22 cellular contexts compared by ENCODE assay signal in the genomic region with DNA sequence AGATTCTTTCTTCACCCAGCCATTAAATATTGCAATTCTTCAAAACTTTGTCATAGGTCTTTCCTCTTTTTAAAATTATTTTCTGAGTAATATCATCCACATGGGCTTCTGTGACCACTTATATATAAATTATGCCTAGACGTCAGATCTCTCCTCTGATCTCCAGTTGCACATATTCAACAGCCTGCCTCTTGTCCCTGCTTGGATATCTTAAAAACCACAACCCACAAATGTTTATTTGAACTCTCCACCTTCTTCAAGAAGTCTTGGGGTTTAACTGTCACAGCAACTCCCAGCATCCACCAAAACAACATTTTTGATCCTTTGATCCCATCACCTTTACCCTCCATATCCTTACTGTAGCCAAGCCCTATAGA.
DNase-seq lines count a peak whose midpoint lies in the region; ATAC-seq and TF ChIP-seq lines count a peak whose summit lies in the region.
"Had no signal": no experiment of that assay in that cellular context is flagged by ENCODE, and none has a peak within 500 bp of the region (broad histone marks: within the 10 kb centered on the region; RNA-seq: fewer than 3 reads in every experiment).

No MANE protein-coding gene starts in this region.

- no peaks in the 10 kb centered on the region for H3K27me3 Mint-ChIP-seq in MCF 10A (ENCODE audit: insufficient read depth, unreplicated experiment)
- H3K27me3 Mint-ChIP-seq: activated CD4-positive, alpha-beta T cell treated with anti-CD3 and anti-CD28 coated beads for 36 hours; CD4-positive, CD25-positive, alpha-beta regulatory T cell; memory B cell; stimulated activated naive B cell treated with anti-CD40 and anti-IgM and Interleukin-4, amounts not matched to agents 10 μg/mL and 1 μg/mL and 100 μg/mL, for 72 hours had no signal

- H3K9me3 ChIP-seq in mammary epithelial cell (replicated peaks; ENCODE audit: insufficient read depth, low read length), result no peaks in the 10 kb centered on the region
- H3K9me3 ChIP-seq in RWPE2 (ENCODE audit: severe bottlenecking), result no peaks in the 10 kb centered on the region
- no peaks in the 10 kb centered on the region for H3K9me3 ChIP-seq in adrenal gland (replicated peaks in 1 of 3)
- H3K9me3 ChIP-seq: breast epithelium had no signal

- dilution Hi-C loops in mammary epithelial cell (cut with HindIII; ENCODE audit: low sequenced_read_pairs), result loop anchor here (5.0 kb wide), 1 partner anchor 47 kb away; no protein-coding TSS in a partner anchor

- intact Hi-C loops in mammary epithelial cell (cut with micrococcal nuclease), result no loop called here
- intact Hi-C loops in MCF 10A (cut with micrococcal nuclease), result no loop called here
- intact Hi-C loops in adrenal gland (cut with DNase I), result no loop called here

- peaks cover 26% of the 10 kb centered on the region for H3K4me1 ChIP-seq in mammary epithelial cell (ENCODE audit: insufficient read depth, low read length)
- peaks cover 20% of the 10 kb centered on the region for H3K4me1 ChIP-seq in RWPE2 (ENCODE audit: insufficient read depth, poor library complexity, severe bottlenecking)
- no peaks in the 10 kb centered on the region for H3K4me1 ChIP-seq in adrenal gland (replicated peaks in 1 of 2)
- H3K4me1 ChIP-seq: breast epithelium, esophagus muscularis mucosa, heart left ventricle had no signal

- CTCF ChIA-PET in mammary epithelial cell (lab: Charles Lee; ENCODE audit: low non-redundant PET) (no interaction called here), MCF 10A (lab: Yijun Ruan, JAX) (no interaction called here)

- H3K79me2 ChIP-seq in mammary epithelial cell (ENCODE audit: insufficient read depth, low read length), result no peaks in the 10 kb centered on the region

- no peaks in the 10 kb centered on the region for H3K36me3 ChIP-seq in mammary epithelial cell (ENCODE audit: insufficient read depth, low read length)
- H3K36me3 ChIP-seq in RWPE2 (ENCODE audit: low read depth), result no peaks in the 10 kb centered on the region
- H3K36me3 ChIP-seq in adrenal gland (replicated peaks in 1 of 2), result no peaks in the 10 kb centered on the region
- H3K36me3 ChIP-seq: breast epithelium, esophagus muscularis mucosa, heart left ventricle had no signal

- no peak for ATAC-seq in RWPE2 (ENCODE audit: low read depth)
- ATAC-seq in HG03280 (IDR thresholded peaks at IDR 0.05; ENCODE audit: unreplicated experiment), result no peak
- ATAC-seq: activated CD4-positive, alpha-beta T cell treated with anti-CD3 and anti-CD28 coated beads for 36 hours; heart left ventricle; stimulated activated naive B cell treated with anti-CD40 and anti-IgM and Interleukin-4, amounts not matched to agents 10 μg/mL and 1 μg/mL and 100 μg/mL, for 72 hours had no signal

- TF ChIP-seq CTCF in mammary epithelial cell (conservative IDR thresholded peaks at IDR 0.05 in 1 of 2, IDR thresholded peaks at IDR 0.05 in 1 of 2; ENCODE audit: extremely low read depth in 1 of 2, insufficient read depth in 1 of 2, low read depth in 1 of 2, low read length in 2 of 2) (no peak), MCF 10A (IDR thresholded peaks at IDR 0.05; ENCODE audit: unreplicated experiment) (no peak), RWPE2 (IDR thresholded peaks at IDR 0.05; ENCODE audit: poor library complexity, severe bottlenecking) (no peak), fibroblast of mammary gland (conservative IDR thresholded peaks at IDR 0.05; ENCODE audit: control insufficient read depth, insufficient read depth, low read depth, low read length) (no peak), adrenal gland (IDR thresholded peaks at IDR 0.05) (no peak)

- H3K36me3 Mint-ChIP-seq in MCF 10A (ENCODE audit: insufficient read depth, unreplicated experiment), result no peaks in the 10 kb centered on the region
- H3K36me3 Mint-ChIP-seq: CD4-positive, CD25-positive, alpha-beta regulatory T cell; memory B cell; stimulated activated naive B cell treated with anti-CD40 and anti-IgM and Interleukin-4, amounts not matched to agents 10 μg/mL and 1 μg/mL and 100 μg/mL, for 72 hours had no signal

- WGBS in mammary epithelial cell (ENCODE audit: low coverage, missing lambda C conversion rate), result 0% methylated on average over 1 of the region's 1 CpG
- WGBS in adrenal gland, 4 donors, result 0% methylated on average over 1 of the region's 1 CpG; no CpG with 5 or more reads in 1 of the 4 donors

- DNase-seq in mammary epithelial cell, result peak; percentile 45
- DNase-seq in MCF 10A (ENCODE audit: unreplicated experiment), result no peak
- no peak for DNase-seq in RWPE2 (ENCODE audit: low spot score)
- DNase-seq in fibroblast of mammary gland (ENCODE audit: low read depth), result peak; percentile 16
- no peak for DNase-seq in mesenteric fat pad (ENCODE audit: low spot score)
- DNase-seq in adrenal gland, result no peak
- no peak for DNase-seq in C1 segment of cervical spinal cord (lab: John Stamatoyannopoulos, UW)
- DNase-seq: activated CD4-positive, alpha-beta T cell treated with anti-CD3 and anti-CD28 coated beads for 36 hours; activated CD8-positive, alpha-beta memory T cell treated with anti-CD3 and anti-CD28 coated beads, Interleukin-2, amount 50 U/mL, for 48 hours; CD4-positive, CD25-positive, alpha-beta regulatory T cell; DMS79; heart left ventricle; NCI-H187; NCI-H524; nephron progenitor cell; stimulated activated CD4-positive, alpha-beta T cell treated with anti-CD3 and anti-CD28 coated beads, Interleukin-15, amount 100 ng/mL, for 24 hours; stimulated activated naive B cell treated with anti-CD40 and anti-IgM and Interleukin-4, amounts not matched to agents 10 μg/mL and 1 μg/mL and 100 μg/mL, for 72 hours; trophoblast cell had no signal

- no peaks in the 10 kb centered on the region for H4K20me1 ChIP-seq in mammary epithelial cell (ENCODE audit: insufficient read depth, low read length)

- H3K27me3 ChIP-seq in mammary epithelial cell (ENCODE audit: insufficient read depth, low read length) (no peaks in the 10 kb centered on the region), RWPE2 (ENCODE audit: insufficient read depth, poor library complexity, severe bottlenecking) (no peaks in the 10 kb centered on the region), adrenal gland (no peaks in the 10 kb centered on the region)
- H3K27me3 ChIP-seq: breast epithelium, esophagus muscularis mucosa, heart left ventricle had no signal

- TF ChIP-seq POLR2A in adrenal gland (IDR thresholded peaks at IDR 0.05), result no peak

- H3K27ac Mint-ChIP-seq in MCF 10A (ENCODE audit: low read depth, unreplicated experiment), result no peak overlapping the region
- H3K27ac Mint-ChIP-seq: activated CD4-positive, alpha-beta T cell treated with anti-CD3 and anti-CD28 coated beads for 36 hours; CD4-positive, CD25-positive, alpha-beta regulatory T cell; memory B cell; nephron progenitor cell; stimulated activated naive B cell treated with anti-CD40 and anti-IgM and Interleukin-4, amounts not matched to agents 10 μg/mL and 1 μg/mL and 100 μg/mL, for 72 hours had no signal

- peaks cover 20% of the 10 kb centered on the region for H3K4me1 Mint-ChIP-seq in MCF 10A (ENCODE audit: insufficient read depth, unreplicated experiment)
- H3K4me1 Mint-ChIP-seq: activated CD4-positive, alpha-beta T cell treated with anti-CD3 and anti-CD28 coated beads for 36 hours; CD4-positive, CD25-positive, alpha-beta regulatory T cell; memory B cell; stimulated activated naive B cell treated with anti-CD40 and anti-IgM and Interleukin-4, amounts not matched to agents 10 μg/mL and 1 μg/mL and 100 μg/mL, for 72 hours had no signal

- no peak overlapping the region for H3K4me3 Mint-ChIP-seq in MCF 10A (ENCODE audit: unreplicated experiment)
- H3K4me3 Mint-ChIP-seq: activated CD4-positive, alpha-beta T cell treated with anti-CD3 and anti-CD28 coated beads for 36 hours; CD4-positive, CD25-positive, alpha-beta regulatory T cell; memory B cell; nephron progenitor cell; stimulated activated naive B cell treated with anti-CD40 and anti-IgM and Interleukin-4, amounts not matched to agents 10 μg/mL and 1 μg/mL and 100 μg/mL, for 72 hours had no signal

- in situ Hi-C loops in mammary epithelial cell (cut with MboI; ENCODE audit: low sequenced_read_pairs in 2 of 2), result no loop called here

- BruUV-seq in mammary epithelial cell (replicated peaks; lab: Mats Ljungman, UMichigan), result no TSS peak
- BruUV-seq in MCF 10A (replicated peaks; lab: Mats Ljungman, UMichigan), result no TSS peak

- no peak overlapping the region for H2AFZ ChIP-seq in mammary epithelial cell (ENCODE audit: low read depth, low read length)

- H3K4me2 ChIP-seq in mammary epithelial cell (ENCODE audit: insufficient read depth, low read depth, low read length), result no peak overlapping the region

- H3K4me3 ChIP-seq in mammary epithelial cell (replicated peaks in 1 of 3; ENCODE audit: insufficient read depth in 1 of 3, low read depth in 2 of 3, low read length in 3 of 3) (no peak overlapping the region), RWPE2 (ENCODE audit: severe bottlenecking) (no peak overlapping the region), fibroblast of mammary gland (ENCODE audit: control insufficient read depth, low read depth, low read length) (no peak overlapping the region), adrenal gland (no peak overlapping the region)
- H3K4me3 ChIP-seq: breast epithelium, esophagus muscularis mucosa, heart left ventricle had no signal

- H3K9me3 Mint-ChIP-seq in MCF 10A (ENCODE audit: unreplicated experiment), result no peaks in the 10 kb centered on the region

- POLR2A ChIA-PET in MCF 10A (lab: Yijun Ruan, JAX), result no interaction called here

- H3K9ac ChIP-seq in mammary epithelial cell (ENCODE audit: insufficient read depth, low read length), result no peak overlapping the region

- H3K27ac ChIP-seq in mammary epithelial cell (ENCODE audit: insufficient read depth, low read depth, low read length), result no peak overlapping the region
- peak overlapping the region; percentile 72 for H3K27ac ChIP-seq in RWPE2 (ENCODE audit: poor library complexity, severe bottlenecking)
- no peak overlapping the region for H3K27ac ChIP-seq in adrenal gland
- H3K27ac ChIP-seq: breast epithelium, esophagus muscularis mucosa, heart left ventricle had no signal

Comparison
In these comparisons a context has a peak if more than half of its experiments do, and no peak if none do; other contexts are left out.
1. DNase-seq: peak in mammary epithelial cell (single experiment) and fibroblast of mammary gland (single experiment); none in MCF 10A (single experiment), RWPE2 (single experiment), mesenteric fat pad (single experiment), adrenal gland (0 of 7) and C1 segment of cervical spinal cord (0 of 14).